In the genomic region with DNA sequence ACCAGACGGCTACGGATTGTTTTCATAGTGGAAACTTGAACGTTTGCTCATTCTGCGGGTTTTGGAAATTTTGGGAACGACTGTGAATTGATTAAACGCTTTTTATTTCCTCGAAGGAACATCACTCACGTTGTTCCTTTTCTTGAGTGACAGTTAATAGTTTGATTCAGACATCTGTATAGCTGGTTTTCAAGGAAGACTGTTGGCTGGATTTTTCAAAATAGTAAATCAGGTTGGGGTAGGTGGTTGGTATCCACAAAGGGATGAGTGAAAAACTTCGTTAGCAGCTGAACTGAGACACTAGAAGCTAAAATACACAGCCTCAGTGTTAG, we compare ENCODE assay signal across 8 cellular contexts. TPM values are rescaled to one million over a fixed set of nuclear protein-coding genes. Genes with fewer than 3 reads are reported as not detected.
A peak's percentile ranks its signal among the peaks of the same experiment; 100 is the strongest.
DNase-seq lines count a peak whose midpoint lies in the region; ATAC-seq, FAIRE-seq and TF ChIP-seq lines count a peak whose summit lies in the region.

No MANE protein-coding gene starts in this region.

- CTCF ChIA-PET in RWPE1 (lab: Yijun Ruan, JAX): interaction anchor here (0.6 to 0.7 kb wide), 2 partner anchors 13 to 35 kb away, joined by 3 read pairs; no protein-coding TSS in a partner anchor

- H3K36me3 ChIP-seq in DND-41 (ENCODE audit: insufficient read depth, low read length) (no peaks in the 10 kb centered on the region), esophagus (ENCODE audit: control insufficient read depth in 2 of 2, insufficient read depth in 2 of 2, low read length in 1 of 2) (no peaks in the 10 kb centered on the region), parathyroid adenoma (ENCODE audit: control insufficient read depth, insufficient read depth, low read length) (no peaks in the 10 kb centered on the region)

- DNase-seq in DND-41 (no peak), RWPE1 (ENCODE audit: low spot score) (no peak), GM12891 (ENCODE audit: insufficient read length, low spot score) (no peak), NCI-H526 (lab: John Stamatoyannopoulos, UW) (no peak)
- no peak for DNase-seq in activated CD4-positive, CD25-positive, alpha-beta regulatory T cell (lab: John Stamatoyannopoulos, UW)

- H3K9me3 ChIP-seq in DND-41 (ENCODE audit: insufficient read depth, low read length, severe bottlenecking) (no peaks in the 10 kb centered on the region), esophagus (ENCODE audit: control insufficient read depth in 2 of 2, insufficient read depth in 1 of 2, low read depth in 1 of 2, low read length in 1 of 2) (no peaks in the 10 kb centered on the region), parathyroid adenoma (ENCODE audit: control insufficient read depth, low read length) (no peaks in the 10 kb centered on the region)

- H3K4me3 ChIP-seq in DND-41 (ENCODE audit: low read depth in 1 of 2, low read length in 2 of 2): peak overlapping the region; percentile 65 to 81; a peak in 3 of 4 replicates
- H3K4me3 ChIP-seq in esophagus (ENCODE audit: low read depth in 1 of 2, low read length in 2 of 2): peak overlapping the region; percentile 88 to 94
- peak overlapping the region; percentile 61 for H3K4me3 ChIP-seq in parathyroid adenoma (ENCODE audit: low read depth, low read length)

- peaks cover 63% of the 10 kb centered on the region for H3K4me1 ChIP-seq in DND-41 (ENCODE audit: insufficient read depth, low read length)
- no peaks in the 10 kb centered on the region for H3K4me1 ChIP-seq in esophagus (ENCODE audit: control insufficient read depth in 2 of 2, insufficient read depth in 2 of 2, low read length in 1 of 2)
- H3K4me1 ChIP-seq in parathyroid adenoma: no peaks in the 10 kb centered on the region

- no peak for TF ChIP-seq POLR2A in GM12891 (IDR thresholded peaks at IDR 0.05; ENCODE audit: low read depth, low read length)

- TF ChIP-seq CTCF in DND-41 (IDR thresholded peaks at IDR 0.05; ENCODE audit: borderline replicate concordance, extremely low read depth, low read length, poor library complexity, severe bottlenecking): no peak
- TF ChIP-seq CTCF in RWPE1 (conservative IDR thresholded peaks at IDR 0.05; ENCODE audit: low read depth): no peak
- TF ChIP-seq CTCF in parathyroid adenoma (IDR thresholded peaks at IDR 0.05): no peak

- no peak for FAIRE-seq in GM12891 (lab: Jason Lieb, UNC)

- H3K27me3 ChIP-seq in DND-41 (ENCODE audit: insufficient read depth, low read length, poor library complexity): no peaks in the 10 kb centered on the region
- no peaks in the 10 kb centered on the region for H3K27me3 ChIP-seq in esophagus (ENCODE audit: control insufficient read depth in 1 of 2, insufficient read depth in 2 of 2, low read length in 2 of 2)
- no peaks in the 10 kb centered on the region for H3K27me3 ChIP-seq in parathyroid adenoma (ENCODE audit: control insufficient read depth, insufficient read depth, low read length)

- POLR2A ChIA-PET in RWPE1 (lab: Yijun Ruan, JAX; ENCODE audit: low non-redundant PET): no interaction called here

- peaks cover 55% of the 10 kb centered on the region for H3K79me2 ChIP-seq in DND-41 (ENCODE audit: insufficient read depth, low read length)
- H3K79me2 ChIP-seq in parathyroid adenoma: no peaks in the 10 kb centered on the region

- ATAC-seq in DND-41 (ENCODE audit: insufficient read depth, low read depth): no peak
- ATAC-seq in HG03521 (IDR thresholded peaks at IDR 0.05; ENCODE audit: unreplicated experiment): no peak

- H4K20me1 ChIP-seq in DND-41 (ENCODE audit: insufficient read depth, low read length): peaks cover 15% of the 10 kb centered on the region; the same call in 1 of the 2 replicates

- 1 to 2% methylated on average over 9 of the region's 9 CpGs for WGBS in esophagus, 2 donors

- H3K27ac ChIP-seq in DND-41 (ENCODE audit: low read length) (no peak overlapping the region), RWPE1 (peak overlapping the region; percentile 96), esophagus (ENCODE audit: low read depth in 2 of 2, low read length in 1 of 2) (peak overlapping the region; percentile 78 to 94), parathyroid adenoma (peak overlapping the region; percentile 44)

- H3K4me2 ChIP-seq in DND-41 (ENCODE audit: insufficient read depth, low read length) (peak overlapping the region; percentile 85), parathyroid adenoma (ENCODE audit: low read length) (peak overlapping the region; percentile 68)

- peak overlapping the region; percentile 78 for H2AFZ ChIP-seq in DND-41 (ENCODE audit: low read depth, low read length)
- peak overlapping the region; percentile 76 for H2AFZ ChIP-seq in parathyroid adenoma

- H3K9ac ChIP-seq in DND-41 (ENCODE audit: low read depth, low read length) (peak overlapping the region; percentile 82), parathyroid adenoma (no peak overlapping the region)

TF ChIP-seq in GM12891, 5 proteins besides CTCF, POLR2A, EP300 and RAD21:
- TF ChIP-seq POLR2AphosphoS5 (IDR thresholded peaks at IDR 0.05; ENCODE audit: low read depth, low read length) (no peak), POU2F2 (IDR thresholded peaks at IDR 0.05; ENCODE audit: low read depth, low read length) (no peak), TAF1 (IDR thresholded peaks at IDR 0.05; ENCODE audit: low read depth, low read length) (no peak), PAX5 (IDR thresholded peaks at IDR 0.05; ENCODE audit: insufficient read depth, low read length, severe bottlenecking) (no peak), SPI1 (IDR thresholded peaks at IDR 0.05; ENCODE audit: low read depth, low read length) (no peak)
TF ChIP-seq in GM12891: peak in this region for 0.

RNA-seq across cellular contexts. Expression of gene TGFBR1, which starts 1.1 kb away (rescaled TPM):
- 1 to 10 TPM; 6.6 TPM for polyA plus RNA-seq in esophagus
- polyA plus RNA-seq in GM12891 (2012; ENCODE audit: low read depth, missing spikeins): 4.2 TPM
